In the genomic region with DNA sequence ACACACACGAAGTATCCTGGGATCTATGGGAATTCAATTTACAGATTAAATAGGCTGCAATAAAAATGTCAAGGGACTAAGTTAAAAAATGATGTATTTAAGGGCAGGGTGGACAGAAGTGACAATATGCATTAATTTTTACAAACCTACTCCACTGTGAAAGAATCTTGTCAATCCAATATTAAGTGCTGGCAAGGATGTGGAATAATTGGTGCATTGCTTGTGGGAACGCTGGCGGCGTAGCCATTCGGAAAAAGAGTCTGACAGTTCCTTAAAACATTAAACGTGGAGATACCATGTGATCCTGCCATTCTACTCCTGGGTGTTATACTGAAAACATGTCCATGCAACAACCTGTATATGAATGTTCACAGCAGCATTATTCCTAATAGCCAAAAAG, we compare ENCODE assay signal across 18 cellular contexts. TPM values are rescaled to one million over a fixed set of nuclear protein-coding genes. Genes with fewer than 3 reads are reported as not detected.
A peak's percentile ranks its signal among the peaks of the same experiment; 100 is the strongest.
DNase-seq lines count a peak whose midpoint lies in the region; ATAC-seq and TF ChIP-seq lines count a peak whose summit lies in the region.
"Had no signal": no experiment of that assay in that cellular context is flagged by ENCODE, and none has a peak within 500 bp of the region (broad histone marks: within the 10 kb centered on the region; RNA-seq: fewer than 3 reads in every experiment).

No MANE protein-coding gene starts in this region.

- H3K9me3 ChIP-seq in GM23248 (ENCODE audit: low read depth) (no peaks in the 10 kb centered on the region), neural cell (ENCODE audit: low read length) (no peaks in the 10 kb centered on the region), osteoblast (ENCODE audit: low read depth, low read length) (no peaks in the 10 kb centered on the region)
- H3K9me3 ChIP-seq in CD8-positive, alpha-beta T cell (ENCODE audit: low read length) = no peaks in the 10 kb centered on the region
- H3K9me3 ChIP-seq: A549, HAP-1 had no signal

- H3K4me3 ChIP-seq in ACC112 (ENCODE audit: low read depth, low read length) (no peak overlapping the region), GM23248 (no peak overlapping the region), neural cell (ENCODE audit: low read length) (no peak overlapping the region), osteoblast (ENCODE audit: insufficient read depth, low read length) (no peak overlapping the region)
- no peak overlapping the region for H3K4me3 ChIP-seq in CD8-positive, alpha-beta T cell (ENCODE audit: low read depth, low read length)
- H3K4me3 ChIP-seq: A549, GM12878, HAP-1 had no signal

- H2AFZ ChIP-seq in ACC112 (ENCODE audit: low read length, unreplicated experiment) (no peak overlapping the region), GM23248 (no peak overlapping the region), neural cell (ENCODE audit: low read depth, low read length) (no peak overlapping the region), osteoblast (ENCODE audit: low read length) (no peak overlapping the region)

- 81 to 86% methylated on average over 6 of the region's 6 CpGs for WGBS in GM23248 (ENCODE audit: low coverage in 1 of 2, low lambda C conversion rate in 2 of 2, missing lambda C conversion rate in 2 of 2), 2 experiments

- no peaks in the 10 kb centered on the region for H3K9me3 Mint-ChIP-seq in CD8-positive, alpha-beta T cell
- H3K9me3 Mint-ChIP-seq: HFFc6 had no signal

- no peak for TF ChIP-seq EP300 in neural cell (conservative IDR thresholded peaks at IDR 0.05; ENCODE audit: poor library complexity, severe bottlenecking)

- POLR2A ChIA-PET in CD8-positive, alpha-beta T cell (lab: Charles Lee) = no interaction called here

- H3K79me2 ChIP-seq in ACC112 (ENCODE audit: control insufficient read depth, insufficient read depth, low read length, unreplicated experiment) (peaks cover 24% of the 10 kb centered on the region), GM23248 (ENCODE audit: insufficient read depth) (peaks cover 59% of the 10 kb centered on the region), neural cell (replicated peaks; ENCODE audit: insufficient read depth, low read length) (peaks cover 4% of the 10 kb centered on the region), osteoblast (ENCODE audit: insufficient read depth, low read length) (peaks cover 41% of the 10 kb centered on the region)

- H3F3A ChIP-seq in GM23248 (ENCODE audit: insufficient read depth) = peaks cover 75% of the 10 kb centered on the region
- no peaks in the 10 kb centered on the region for H3F3A ChIP-seq in neural cell (ENCODE audit: insufficient read depth, low read length, poor library complexity, severe bottlenecking)

- CTCF ChIA-PET in CD8-positive, alpha-beta T cell (lab: Charles Lee) = no interaction called here

- no peaks in the 10 kb centered on the region for H3K27me3 ChIP-seq in ACC112 (ENCODE audit: insufficient read depth, low read length)
- H3K27me3 ChIP-seq in GM23248 (replicated peaks; ENCODE audit: insufficient read depth) = no peaks in the 10 kb centered on the region
- no peaks in the 10 kb centered on the region for H3K27me3 ChIP-seq in neural cell (ENCODE audit: insufficient read depth, low read depth, low read length)
- peaks cover 10% of the 10 kb centered on the region for H3K27me3 ChIP-seq in CD8-positive, alpha-beta T cell (ENCODE audit: insufficient read depth, low read length)
- no peaks in the 10 kb centered on the region for H3K27me3 ChIP-seq in osteoblast (ENCODE audit: insufficient read depth, low read length)

- H3K4me1 ChIP-seq in ACC112 (ENCODE audit: control insufficient read depth, insufficient read depth, low read length, unreplicated experiment) (peaks cover 46% of the 10 kb centered on the region), GM23248 (ENCODE audit: insufficient read depth) (peaks cover 44% of the 10 kb centered on the region), osteoblast (ENCODE audit: insufficient read depth, low read length) (peaks cover 26% of the 10 kb centered on the region)
- peaks cover 15% of the 10 kb centered on the region for H3K4me1 ChIP-seq in CD8-positive, alpha-beta T cell (ENCODE audit: insufficient read depth, low read length)

- TF ChIP-seq CTCF in neural cell (IDR thresholded peaks at IDR 0.05; ENCODE audit: poor library complexity, severe bottlenecking) (no peak), osteoblast (IDR thresholded peaks at IDR 0.05; ENCODE audit: extremely low read depth, low read depth, low read length) (no peak)
- no peak for TF ChIP-seq CTCF in CD8-positive, alpha-beta T cell (IDR thresholded peaks at IDR 0.05)

- no peak for ATAC-seq in CD8-positive, alpha-beta T cell
- ATAC-seq: A549, GM12878 had no signal

- TF ChIP-seq RAD21 in neural cell (conservative IDR thresholded peaks at IDR 0.05) = no peak

- peaks cover 49% of the 10 kb centered on the region for H3K27me3 Mint-ChIP-seq in CD8-positive, alpha-beta T cell (ENCODE audit: low read depth)

- H3K36me3 Mint-ChIP-seq in CD8-positive, alpha-beta T cell = no peaks in the 10 kb centered on the region
- H3K36me3 Mint-ChIP-seq: CD4-positive, alpha-beta memory T cell had no signal

- H3K36me3 ChIP-seq in ACC112 (ENCODE audit: insufficient read depth, low read length) = no peaks in the 10 kb centered on the region
- no peaks in the 10 kb centered on the region for H3K36me3 ChIP-seq in GM23248 (ENCODE audit: low read depth)
- no peaks in the 10 kb centered on the region for H3K36me3 ChIP-seq in neural cell (ENCODE audit: insufficient read depth, low read length)
- no peaks in the 10 kb centered on the region for H3K36me3 ChIP-seq in CD8-positive, alpha-beta T cell (ENCODE audit: insufficient read depth, low read length)
- no peaks in the 10 kb centered on the region for H3K36me3 ChIP-seq in osteoblast (ENCODE audit: insufficient read depth, low read length)
- H3K36me3 ChIP-seq: HAP-1 had no signal

- no peak overlapping the region for H3K27ac Mint-ChIP-seq in CD8-positive, alpha-beta T cell
- H3K27ac Mint-ChIP-seq: CD4-positive, alpha-beta memory T cell had no signal

- peaks cover 8% of the 10 kb centered on the region for H3K4me1 Mint-ChIP-seq in CD8-positive, alpha-beta T cell (ENCODE audit: low read depth)

- no peaks in the 10 kb centered on the region for H4K20me1 ChIP-seq in GM23248 (ENCODE audit: insufficient read depth)
- no peaks in the 10 kb centered on the region for H4K20me1 ChIP-seq in neural cell (ENCODE audit: insufficient read depth)
- no peaks in the 10 kb centered on the region for H4K20me1 ChIP-seq in osteoblast (ENCODE audit: insufficient read depth, low read length)

- H3K4me3 Mint-ChIP-seq in CD8-positive, alpha-beta T cell = no peak overlapping the region

- no peak overlapping the region; the same call in 1 of the 2 replicates for H3K9ac ChIP-seq in GM23248
- no peak overlapping the region for H3K9ac ChIP-seq in neural cell (ENCODE audit: low read length)

- in situ Hi-C loops in GM23248 (cut with MboI) = no loop called here

- H3K27ac ChIP-seq in ACC112 (ENCODE audit: low read depth, low read length) (0 out of 2 replicates have a peak overlapping the region, but pooled peaks have one; percentile 20), GM23248 (peak overlapping the region; percentile 65), neural cell (ENCODE audit: low read length) (no peak overlapping the region), osteoblast (ENCODE audit: low read depth, low read length) (no peak overlapping the region)
- no peak overlapping the region for H3K27ac ChIP-seq in CD8-positive, alpha-beta T cell (ENCODE audit: low read depth, low read length)

- H3K4me2 ChIP-seq in GM23248 (ENCODE audit: unreplicated experiment) = no peak overlapping the region
- H3K4me2 ChIP-seq in neural cell (ENCODE audit: low read length) = no peak overlapping the region
- no peak overlapping the region for H3K4me2 ChIP-seq in osteoblast (ENCODE audit: insufficient read depth, low read length)

- no peaks in the 10 kb centered on the region for H3K9me2 ChIP-seq in GM23248 (ENCODE audit: insufficient read depth)
- no peaks in the 10 kb centered on the region for H3K9me2 ChIP-seq in neural cell (ENCODE audit: insufficient read depth, low read length)

- no peak for DNase-seq in GM23248
- peak; percentile 24 for DNase-seq in superior temporal gyrus (ENCODE audit: extremely low spot score)
- DNase-seq in CD8-positive, alpha-beta T cell = no peak
- DNase-seq in Kasumi-1 (lab: John Stamatoyannopoulos, UW) = no peak
- no peak for DNase-seq in osteoblast (ENCODE audit: insufficient read length, low spot score, missing footprints)
- DNase-seq: 8988T; C1 segment of cervical spinal cord; CD4-positive, alpha-beta memory T cell; DMS 273 treated with DMSO at 0.1 percent for 48 hours; DMS79; GDM1; GOT3 had no signal

- intact Hi-C loops in CD8-positive, alpha-beta T cell (cut with DNase I, micrococcal nuclease) = no loop called here

RNA-seq across cellular contexts. Expression of gene CDC14B, which starts 4.2 kb away (rescaled TPM):
- 17.2 and 20.9 TPM in 2 replicates for total RNA-seq in GM23248 (2014; rRNA removed; shearing (Covaris generic))
- polyA plus RNA-seq in GM23248 (2016; fragmentation: Nextera tagmentation; extraction: Ambion mirVana) (7.6 and 8.1 TPM in 2 replicates), neural cell (5.8 and 7.0 TPM in 2 replicates)
- 34.4 and 42.4 TPM in 2 replicates for polyA minus RNA-seq in neural cell
- 1 to 10 TPM; 2.2 to 2.4 TPM for total RNA-seq in CD8-positive, alpha-beta T cell
- 43.4 and 44.2 TPM in 2 replicates for total RNA-seq in osteoblast

RNA-seq across cellular contexts. Expression of gene PRXL2C, which starts 39.7 kb away (rescaled TPM):
- total RNA-seq in GM23248 (2014; rRNA removed; shearing (Covaris generic)) = 13.7 and 17.5 TPM in 2 replicates
- polyA plus RNA-seq in GM23248 (2016; fragmentation: Nextera tagmentation; extraction: Ambion mirVana) = 22.5 and 23.6 TPM in 2 replicates
- polyA plus RNA-seq in neural cell = 0.12 and 0.14 TPM in 2 replicates
- polyA minus RNA-seq in neural cell = 0.23 and 0.24 TPM in 2 replicates
- 10 to 100 TPM; 17.8 to 19.4 TPM for total RNA-seq in CD8-positive, alpha-beta T cell
- 30.8 and 36.5 TPM in 2 replicates for total RNA-seq in osteoblast

Comparison
In these comparisons a context has a peak if more than half of its experiments do, and no peak if none do; other contexts are left out.
1. H3K27ac ChIP-seq: peak in ACC112 (single experiment) and GM23248 (single experiment); none in neural cell (single experiment), CD8-positive, alpha-beta T cell (single experiment) and osteoblast (single experiment).